Comparison of ENCODE assay signal across 10 cellular contexts in the genomic region with DNA sequence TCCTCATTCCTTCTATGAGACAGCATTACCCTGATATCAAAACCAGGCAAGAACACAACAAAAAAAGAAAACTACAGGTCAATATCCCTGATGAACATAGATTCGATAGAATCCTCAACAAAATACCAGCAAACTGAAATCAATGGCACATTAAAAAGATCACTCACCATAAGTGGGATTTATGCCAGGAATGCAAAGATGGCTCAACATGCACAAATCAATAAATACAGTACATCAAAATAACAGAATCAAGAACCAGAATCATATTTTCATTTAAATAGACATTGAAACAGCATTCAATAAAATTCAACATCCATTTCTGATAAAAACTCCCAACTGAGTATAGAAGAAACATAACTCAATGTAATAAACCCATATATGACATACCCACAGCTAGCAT. TPM values are rescaled to one million over a fixed set of nuclear protein-coding genes. Genes with fewer than 3 reads are reported as not detected.
"Had no signal": no experiment of that assay in that cellular context is flagged by ENCODE, and none has a peak within 500 bp of the region (broad histone marks: within the 10 kb centered on the region; RNA-seq: fewer than 3 reads in every experiment).

No MANE protein-coding gene starts in this region.

- H3K36me3 ChIP-seq: HAP-1 had no signal

- H2AFZ ChIP-seq: GM23248, GM23338 had no signal

- FAIRE-seq: H1 had no signal

- H3K9ac ChIP-seq: GM23248 had no signal

- DNase-seq: GM23248, GOT3, H7, H9, HCEC 1CT, HFFc6 had no signal

- H3K4me1 ChIP-seq: HAP-1 had no signal

- H3K4me3 ChIP-seq: GM23248, GM23338, HAP-1 had no signal

- H3K27ac ChIP-seq: GM23248 had no signal

- ATAC-seq: GM23338, HCT116 had no signal

- H3K4me2 ChIP-seq: GM23338 had no signal

RNA-seq across cellular contexts. Expression of gene CDKN2C, which starts 46.5 kb away (rescaled TPM):
- total RNA-seq: GM23338, H1, H9 had no signal
- polyA plus RNA-seq: GM23338, H1 had no signal
